ENCODE assay signal across 8 cellular contexts in genomic region chr1:114756949-114757454, GRCh38. TPM values are rescaled to one million over a fixed set of nuclear protein-coding genes. Genes with fewer than 3 reads are reported as not detected.
A peak's percentile ranks its signal among the peaks of the same experiment; 100 is the strongest.
DNase-seq lines count a peak whose midpoint lies in the region; ATAC-seq, FAIRE-seq and TF ChIP-seq lines count a peak whose summit lies in the region.

No MANE protein-coding gene starts in this region.

- intact Hi-C loops in spleen (cut with DNase I; ENCODE audit: low total_unique reads), result loop anchor here (5.0 kb wide), 1 partner anchor 40 kb away; the partner anchor contains the start of gene NRAS

- peaks cover 53% of the 10 kb centered on the region for H4K20me1 ChIP-seq in SK-N-SH (ENCODE audit: insufficient read depth)
- peaks cover 53% of the 10 kb centered on the region for H4K20me1 ChIP-seq in astrocyte (ENCODE audit: insufficient read depth, low read length)

- peak; percentile 38 for DNase-seq in SK-N-SH
- peak; percentile 9 for DNase-seq in M059J (ENCODE audit: low read depth)
- peak; percentile 33 for DNase-seq in astrocyte (ENCODE audit: low read depth)
- DNase-seq in spleen, result peak; percentile 87
- DNase-seq in NCI-H2171 treated with DMSO at 0.1 percent for 48 hours (lab: John Stamatoyannopoulos, UW), result no peak

- TF ChIP-seq EP300 in SK-N-SH (IDR thresholded peaks at IDR 0.05; ENCODE audit: borderline replicate concordance in 1 of 2, low read depth in 1 of 2, low read length in 1 of 2), result no peak

- H3K4me2 ChIP-seq in SK-N-SH (peak overlapping the region; percentile 85), astrocyte (ENCODE audit: low read length) (peak overlapping the region; percentile 96)

- no peaks in the 10 kb centered on the region for H3K9me3 Mint-ChIP-seq in astrocyte (ENCODE audit: unreplicated experiment)

- peak overlapping the region; percentile 100 for H3K9ac ChIP-seq in SK-N-SH
- H3K9ac ChIP-seq in astrocyte (ENCODE audit: low read length), result peak overlapping the region; percentile 100
- peak overlapping the region; percentile 100 for H3K9ac ChIP-seq in iPS-18a (ENCODE audit: low read length)

- H3K9me2 ChIP-seq in SK-N-SH, result no peaks in the 10 kb centered on the region

- 0% methylated on average over 11 of the region's 17 CpGs for WGBS in SK-N-SH (ENCODE audit: low lambda C conversion rate)
- 1 to 2% (median 1%) methylated on average over 14 to 17 of the region's 17 CpGs for WGBS in spleen, 5 donors

- peaks cover 30% of the 10 kb centered on the region for H3K4me1 Mint-ChIP-seq in astrocyte (ENCODE audit: low read depth, unreplicated experiment)

- TF ChIP-seq RAD21 in SK-N-SH (IDR thresholded peaks at IDR 0.05; ENCODE audit: low read length), result no peak

- peaks cover 58% of the 10 kb centered on the region for H3K79me2 ChIP-seq in SK-N-SH (ENCODE audit: insufficient read depth)
- H3K79me2 ChIP-seq in astrocyte (ENCODE audit: insufficient read depth, low read length), result peaks cover 58% of the 10 kb centered on the region

- H3K36me3 ChIP-seq in SK-N-SH (replicated peaks in 1 of 2; ENCODE audit: control insufficient read depth in 1 of 2, insufficient read depth in 2 of 2, low read length in 1 of 2) (peaks cover 9 to 22% of the 10 kb centered on the region in 2 experiments), astrocyte (ENCODE audit: insufficient read depth, low read length) (no peaks in the 10 kb centered on the region), iPS-18a (ENCODE audit: control insufficient read depth, low read depth, low read length) (peaks cover 19% of the 10 kb centered on the region), spleen (no peaks in the 10 kb centered on the region)

- H3K4me3 ChIP-seq in SK-N-SH (ENCODE audit: low read depth in 2 of 2, low read length in 1 of 2) (peak overlapping the region; percentile 78 to 98), astrocyte (ENCODE audit: insufficient read depth, low read depth, low read length) (peak overlapping the region; percentile 100), iPS-18a (ENCODE audit: low read length) (peak overlapping the region; percentile 100), spleen (peak overlapping the region; percentile 61 to 84 (median 80))

- ATAC-seq in SK-N-SH treated with all-trans-retinoic acid at 6 μM for 48 hours (no peak), HG02884 (IDR thresholded peaks at IDR 0.05; ENCODE audit: unreplicated experiment) (no peak)

- no peaks in the 10 kb centered on the region for H3F3A ChIP-seq in SK-N-SH (replicated peaks; ENCODE audit: insufficient read depth)

- H3K4me1 ChIP-seq in SK-N-SH (ENCODE audit: control insufficient read depth in 1 of 2, insufficient read depth in 2 of 2, low read depth in 1 of 2, low read length in 1 of 2) (peaks cover 11 to 33% of the 10 kb centered on the region in 2 experiments; a peak in 3 of 4 replicates), astrocyte (ENCODE audit: insufficient read depth, low read length) (peaks cover 18% of the 10 kb centered on the region), iPS-18a (ENCODE audit: control insufficient read depth, low read depth, low read length) (peaks cover 31% of the 10 kb centered on the region), spleen (peaks cover 48 to 60% (median 57%) of the 10 kb centered on the region in 6 donors)

- H3K27ac ChIP-seq in SK-N-SH (ENCODE audit: low read depth in 2 of 2, low read length in 1 of 2), result peak overlapping the region; percentile 82 to 99
- peak overlapping the region; percentile 100 for H3K27ac ChIP-seq in astrocyte (ENCODE audit: low read depth, low read length)
- peak overlapping the region; percentile 100 for H3K27ac ChIP-seq in iPS-18a (ENCODE audit: low read length)
- H3K27ac ChIP-seq in spleen, result peak overlapping the region; percentile 98 to 100 (median 100)

- POLR2A ChIA-PET in SK-N-SH (lab: Yijun Ruan, JAX), result interaction anchor here (0.9 to 1.3 kb wide), 3 partner anchors 8 to 41 kb away, joined by 3 to 6 read pairs (median 3); no protein-coding TSS in a partner anchor

- no peak for FAIRE-seq in astrocyte (lab: Jason Lieb, UNC)

- peak overlapping the region; percentile 100 for H3K27ac Mint-ChIP-seq in astrocyte (ENCODE audit: unreplicated experiment)

- H3K4me3 Mint-ChIP-seq in astrocyte (ENCODE audit: unreplicated experiment), result peak overlapping the region; percentile 100

- H3K36me3 Mint-ChIP-seq in astrocyte (ENCODE audit: low read depth, unreplicated experiment), result peaks cover 3% of the 10 kb centered on the region

- TF ChIP-seq POLR2A in spleen (IDR thresholded peaks at IDR 0.05), result no peak

- CTCF ChIA-PET in SK-N-SH (lab: Yijun Ruan, JAX), result interaction anchor here (0.7 to 1.5 kb wide), 5 partner anchors 8 to 90 kb away, joined by 3 to 5 read pairs (median 3); no protein-coding TSS in a partner anchor

- no peak for TF ChIP-seq CTCF in SK-N-SH (IDR thresholded peaks at IDR 0.05)
- TF ChIP-seq CTCF in astrocyte (IDR thresholded peaks at IDR 0.05; ENCODE audit: insufficient read depth, low read depth, low read length), result no peak
- TF ChIP-seq CTCF in spleen (IDR thresholded peaks at IDR 0.05 in 8 of 11, conservative IDR thresholded peaks at IDR 0.05 in 3 of 11), result no peak

- H2AFZ ChIP-seq in SK-N-SH (ENCODE audit: low read depth) (no peak overlapping the region), astrocyte (ENCODE audit: low read depth, low read length) (no peak overlapping the region)

- H3K27me3 ChIP-seq in SK-N-SH (ENCODE audit: insufficient read depth), result no peaks in the 10 kb centered on the region
- no peaks in the 10 kb centered on the region for H3K27me3 ChIP-seq in astrocyte (ENCODE audit: insufficient read depth, low read length)
- no peaks in the 10 kb centered on the region for H3K27me3 ChIP-seq in iPS-18a (ENCODE audit: control insufficient read depth, insufficient read depth, low read length)
- no peaks in the 10 kb centered on the region for H3K27me3 ChIP-seq in spleen (replicated peaks in 1 of 7)

- H3K27me3 Mint-ChIP-seq in astrocyte (ENCODE audit: low read depth, unreplicated experiment), result no peaks in the 10 kb centered on the region

- H3K9me3 ChIP-seq in SK-N-SH (no peaks in the 10 kb centered on the region), astrocyte (ENCODE audit: insufficient read depth, low read depth, low read length) (no peaks in the 10 kb centered on the region), iPS-18a (ENCODE audit: control insufficient read depth, low read depth, low read length) (no peaks in the 10 kb centered on the region), spleen (no peaks in the 10 kb centered on the region)

TF ChIP-seq in SK-N-SH treated with all-trans-retinoic acid at 6 μM for 48 hours, 23 proteins besides CTCF, POLR2A, EP300 and RAD21 (continues in another document):
- TF ChIP-seq TOX (CRISPR knock-in tag; IDR thresholded peaks at IDR 0.05; ENCODE audit: borderline replicate concordance) (no peak), CSDC2 (CRISPR knock-in tag; IDR thresholded peaks at IDR 0.05) (no peak), TCF4 (CRISPR knock-in tag; IDR thresholded peaks at IDR 0.05; ENCODE audit: borderline replicate concordance) (no peak), GLIS3 (CRISPR knock-in tag; IDR thresholded peaks at IDR 0.05) (no peak), ESRRG (CRISPR knock-in tag; IDR thresholded peaks at IDR 0.05) (no peak), OSR1 (CRISPR knock-in tag; IDR thresholded peaks at IDR 0.05) (no peak), ZNF565 (CRISPR knock-in tag; conservative IDR thresholded peaks at IDR 0.05; ENCODE audit: low read depth) (no peak), PPARA (CRISPR knock-in tag; IDR thresholded peaks at IDR 0.05; ENCODE audit: borderline replicate concordance) (no peak), ZNF8 (CRISPR knock-in tag; IDR thresholded peaks at IDR 0.05) (no peak), SNAI2 (CRISPR knock-in tag; IDR thresholded peaks at IDR 0.05) (no peak), CSRNP3 (CRISPR knock-in tag; IDR thresholded peaks at IDR 0.05) (no peak), ZFP30 (CRISPR knock-in tag; IDR thresholded peaks at IDR 0.05) (no peak)

RNA-seq across cellular contexts. Expression of gene CSDE1, which starts 0.8 kb away (rescaled TPM):
- polyA plus RNA-seq in SK-N-SH (2012; rRNA removed), result 151 and 249 TPM in 2 replicates
- 200 and 223 TPM in 2 replicates for polyA plus RNA-seq in SK-N-SH (2012; cell fraction: cytosol; rRNA removed)
- 95.9 and 193 TPM in 2 replicates for polyA plus RNA-seq in SK-N-SH (2012; cell fraction: nucleus; rRNA removed)
- 322 and 732 TPM in 2 replicates for total RNA-seq in M059J (2014; rRNA removed; shearing (Covaris generic))
- total RNA-seq in astrocyte, result 562 and 635 TPM in 2 replicates
- 1,000 to 10,000 TPM in 2 of 7 donors, 100 to 1,000 TPM in 5; 407 to 1,126 (median 475) TPM for total RNA-seq in spleen
- polyA plus RNA-seq in spleen, result 100 to 1,000 TPM; 102 to 134 (median 120) TPM

RNA-seq across cellular contexts. Expression of gene SIKE1, which starts 23.5 kb away (rescaled TPM):
- polyA plus RNA-seq in SK-N-SH (2012; rRNA removed) (29.8 and 41.1 TPM in 2 replicates), spleen (10 to 100 TPM; 10.1 to 16.2 (median 16.1) TPM)
- polyA plus RNA-seq in SK-N-SH (2012; cell fraction: cytosol; rRNA removed), result 34.8 and 40.5 TPM in 2 replicates
- 24.7 and 25.3 TPM in 2 replicates for polyA plus RNA-seq in SK-N-SH (2012; cell fraction: nucleus; rRNA removed)
- total RNA-seq in M059J (2014; rRNA removed; shearing (Covaris generic)), result 58.3 and 96.4 TPM in 2 replicates
- total RNA-seq in astrocyte (62.0 and 64.2 TPM in 2 replicates), spleen (10 to 100 TPM; 28.1 to 51.0 (median 39.8) TPM)

RNA-seq across cellular contexts. Expression of gene NRAS, which starts 40.4 kb away (rescaled TPM):
- polyA plus RNA-seq in SK-N-SH (2012; rRNA removed) (15.9 and 23.3 TPM in 2 replicates), spleen (10 to 100 TPM; 14.0 to 21.0 (median 18.1) TPM)
- 25.6 and 30.4 TPM in 2 replicates for polyA plus RNA-seq in SK-N-SH (2012; cell fraction: cytosol; rRNA removed)
- polyA plus RNA-seq in SK-N-SH (2012; cell fraction: nucleus; rRNA removed), result 4.3 and 10.7 TPM in 2 replicates
- total RNA-seq in M059J (2014; rRNA removed; shearing (Covaris generic)), result 81.8 and 99.7 TPM in 2 replicates
- total RNA-seq in astrocyte (59.1 and 63.8 TPM in 2 replicates), spleen (10 to 100 TPM; 27.0 to 45.3 (median 32.5) TPM)
